ENCODE assay signal across 3 cellular contexts in the genomic region with DNA sequence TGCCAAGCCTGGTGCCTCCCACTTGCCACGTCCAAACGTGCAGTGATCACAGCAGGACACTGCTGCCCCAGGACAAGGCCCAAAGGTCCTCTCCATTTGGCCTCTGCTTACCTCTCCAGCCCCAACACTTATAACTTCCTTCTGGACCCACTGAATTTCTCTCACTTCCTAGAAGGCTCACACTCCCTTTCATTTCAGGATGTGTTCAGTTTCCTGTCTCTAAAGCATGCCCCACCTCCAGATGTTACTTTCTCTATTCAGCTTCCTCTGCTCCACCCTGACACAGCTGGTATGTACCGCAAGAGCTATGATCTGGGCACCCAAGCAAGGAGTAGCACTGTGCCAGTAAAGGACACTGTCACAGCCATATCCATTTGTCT.
TF ChIP-seq lines count a peak whose summit lies in the region.

No MANE protein-coding gene starts in this region.

TF ChIP-seq in SK-N-SH, 30 proteins besides CTCF, POLR2A, EP300 and RAD21 (continued from another document):
- TF ChIP-seq, protein P1, sequence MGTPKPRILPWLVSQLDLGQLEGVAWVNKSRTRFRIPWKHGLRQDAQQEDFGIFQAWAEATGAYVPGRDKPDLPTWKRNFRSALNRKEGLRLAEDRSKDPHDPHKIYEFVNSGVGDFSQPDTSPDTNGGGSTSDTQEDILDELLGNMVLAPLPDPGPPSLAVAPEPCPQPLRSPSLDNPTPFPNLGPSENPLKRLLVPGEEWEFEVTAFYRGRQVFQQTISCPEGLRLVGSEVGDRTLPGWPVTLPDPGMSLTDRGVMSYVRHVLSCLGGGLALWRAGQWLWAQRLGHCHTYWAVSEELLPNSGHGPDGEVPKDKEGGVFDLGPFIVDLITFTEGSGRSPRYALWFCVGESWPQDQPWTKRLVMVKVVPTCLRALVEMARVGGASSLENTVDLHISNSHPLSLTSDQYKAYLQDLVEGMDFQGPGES (IDR thresholded peaks at IDR 0.05; ENCODE audit: low read depth, low read length), result no peak
- TF ChIP-seq, protein P2, sequence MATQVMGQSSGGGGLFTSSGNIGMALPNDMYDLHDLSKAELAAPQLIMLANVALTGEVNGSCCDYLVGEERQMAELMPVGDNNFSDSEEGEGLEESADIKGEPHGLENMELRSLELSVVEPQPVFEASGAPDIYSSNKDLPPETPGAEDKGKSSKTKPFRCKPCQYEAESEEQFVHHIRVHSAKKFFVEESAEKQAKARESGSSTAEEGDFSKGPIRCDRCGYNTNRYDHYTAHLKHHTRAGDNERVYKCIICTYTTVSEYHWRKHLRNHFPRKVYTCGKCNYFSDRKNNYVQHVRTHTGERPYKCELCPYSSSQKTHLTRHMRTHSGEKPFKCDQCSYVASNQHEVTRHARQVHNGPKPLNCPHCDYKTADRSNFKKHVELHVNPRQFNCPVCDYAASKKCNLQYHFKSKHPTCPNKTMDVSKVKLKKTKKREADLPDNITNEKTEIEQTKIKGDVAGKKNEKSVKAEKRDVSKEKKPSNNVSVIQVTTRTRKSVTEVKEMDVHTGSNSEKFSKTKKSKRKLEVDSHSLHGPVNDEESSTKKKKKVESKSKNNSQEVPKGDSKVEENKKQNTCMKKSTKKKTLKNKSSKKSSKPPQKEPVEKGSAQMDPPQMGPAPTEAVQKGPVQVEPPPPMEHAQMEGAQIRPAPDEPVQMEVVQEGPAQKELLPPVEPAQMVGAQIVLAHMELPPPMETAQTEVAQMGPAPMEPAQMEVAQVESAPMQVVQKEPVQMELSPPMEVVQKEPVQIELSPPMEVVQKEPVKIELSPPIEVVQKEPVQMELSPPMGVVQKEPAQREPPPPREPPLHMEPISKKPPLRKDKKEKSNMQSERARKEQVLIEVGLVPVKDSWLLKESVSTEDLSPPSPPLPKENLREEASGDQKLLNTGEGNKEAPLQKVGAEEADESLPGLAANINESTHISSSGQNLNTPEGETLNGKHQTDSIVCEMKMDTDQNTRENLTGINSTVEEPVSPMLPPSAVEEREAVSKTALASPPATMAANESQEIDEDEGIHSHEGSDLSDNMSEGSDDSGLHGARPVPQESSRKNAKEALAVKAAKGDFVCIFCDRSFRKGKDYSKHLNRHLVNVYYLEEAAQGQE (IDR thresholded peaks at IDR 0.05; ENCODE audit: low read depth, low read length), result no peak
- TF ChIP-seq ELF1 (IDR thresholded peaks at IDR 0.05) (no peak), NFIC (IDR thresholded peaks at IDR 0.05; ENCODE audit: borderline replicate concordance) (no peak), GATA2 (CRISPR knock-in tag; IDR thresholded peaks at IDR 0.05) (no peak), YY1 (IDR thresholded peaks at IDR 0.05; ENCODE audit: low read depth) (no peak)
- TF ChIP-seq, protein P3, sequence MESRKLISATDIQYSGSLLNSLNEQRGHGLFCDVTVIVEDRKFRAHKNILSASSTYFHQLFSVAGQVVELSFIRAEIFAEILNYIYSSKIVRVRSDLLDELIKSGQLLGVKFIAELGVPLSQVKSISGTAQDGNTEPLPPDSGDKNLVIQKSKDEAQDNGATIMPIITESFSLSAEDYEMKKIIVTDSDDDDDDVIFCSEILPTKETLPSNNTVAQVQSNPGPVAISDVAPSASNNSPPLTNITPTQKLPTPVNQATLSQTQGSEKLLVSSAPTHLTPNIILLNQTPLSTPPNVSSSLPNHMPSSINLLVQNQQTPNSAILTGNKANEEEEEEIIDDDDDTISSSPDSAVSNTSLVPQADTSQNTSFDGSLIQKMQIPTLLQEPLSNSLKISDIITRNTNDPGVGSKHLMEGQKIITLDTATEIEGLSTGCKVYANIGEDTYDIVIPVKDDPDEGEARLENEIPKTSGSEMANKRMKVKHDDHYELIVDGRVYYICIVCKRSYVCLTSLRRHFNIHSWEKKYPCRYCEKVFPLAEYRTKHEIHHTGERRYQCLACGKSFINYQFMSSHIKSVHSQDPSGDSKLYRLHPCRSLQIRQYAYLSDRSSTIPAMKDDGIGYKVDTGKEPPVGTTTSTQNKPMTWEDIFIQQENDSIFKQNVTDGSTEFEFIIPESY (IDR thresholded peaks at IDR 0.05; ENCODE audit: borderline replicate concordance, low read depth), result no peak

TF ChIP-seq in SK-N-SH treated with all-trans-retinoic acid at 6 μM for 48 hours, 23 proteins besides CTCF, POLR2A, EP300 and RAD21:
- TF ChIP-seq, protein P4, sequence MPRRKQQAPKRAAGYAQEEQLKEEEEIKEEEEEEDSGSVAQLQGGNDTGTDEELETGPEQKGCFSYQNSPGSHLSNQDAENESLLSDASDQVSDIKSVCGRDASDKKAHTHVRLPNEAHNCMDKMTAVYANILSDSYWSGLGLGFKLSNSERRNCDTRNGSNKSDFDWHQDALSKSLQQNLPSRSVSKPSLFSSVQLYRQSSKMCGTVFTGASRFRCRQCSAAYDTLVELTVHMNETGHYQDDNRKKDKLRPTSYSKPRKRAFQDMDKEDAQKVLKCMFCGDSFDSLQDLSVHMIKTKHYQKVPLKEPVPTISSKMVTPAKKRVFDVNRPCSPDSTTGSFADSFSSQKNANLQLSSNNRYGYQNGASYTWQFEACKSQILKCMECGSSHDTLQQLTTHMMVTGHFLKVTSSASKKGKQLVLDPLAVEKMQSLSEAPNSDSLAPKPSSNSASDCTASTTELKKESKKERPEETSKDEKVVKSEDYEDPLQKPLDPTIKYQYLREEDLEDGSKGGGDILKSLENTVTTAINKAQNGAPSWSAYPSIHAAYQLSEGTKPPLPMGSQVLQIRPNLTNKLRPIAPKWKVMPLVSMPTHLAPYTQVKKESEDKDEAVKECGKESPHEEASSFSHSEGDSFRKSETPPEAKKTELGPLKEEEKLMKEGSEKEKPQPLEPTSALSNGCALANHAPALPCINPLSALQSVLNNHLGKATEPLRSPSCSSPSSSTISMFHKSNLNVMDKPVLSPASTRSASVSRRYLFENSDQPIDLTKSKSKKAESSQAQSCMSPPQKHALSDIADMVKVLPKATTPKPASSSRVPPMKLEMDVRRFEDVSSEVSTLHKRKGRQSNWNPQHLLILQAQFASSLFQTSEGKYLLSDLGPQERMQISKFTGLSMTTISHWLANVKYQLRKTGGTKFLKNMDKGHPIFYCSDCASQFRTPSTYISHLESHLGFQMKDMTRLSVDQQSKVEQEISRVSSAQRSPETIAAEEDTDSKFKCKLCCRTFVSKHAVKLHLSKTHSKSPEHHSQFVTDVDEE (CRISPR knock-in tag; IDR thresholded peaks at IDR 0.05), result no peak
- TF ChIP-seq CSDC2 (CRISPR knock-in tag; IDR thresholded peaks at IDR 0.05), result no peak
- no peak for TF ChIP-seq ZFP30 (CRISPR knock-in tag; IDR thresholded peaks at IDR 0.05)
- TF ChIP-seq, protein P5, sequence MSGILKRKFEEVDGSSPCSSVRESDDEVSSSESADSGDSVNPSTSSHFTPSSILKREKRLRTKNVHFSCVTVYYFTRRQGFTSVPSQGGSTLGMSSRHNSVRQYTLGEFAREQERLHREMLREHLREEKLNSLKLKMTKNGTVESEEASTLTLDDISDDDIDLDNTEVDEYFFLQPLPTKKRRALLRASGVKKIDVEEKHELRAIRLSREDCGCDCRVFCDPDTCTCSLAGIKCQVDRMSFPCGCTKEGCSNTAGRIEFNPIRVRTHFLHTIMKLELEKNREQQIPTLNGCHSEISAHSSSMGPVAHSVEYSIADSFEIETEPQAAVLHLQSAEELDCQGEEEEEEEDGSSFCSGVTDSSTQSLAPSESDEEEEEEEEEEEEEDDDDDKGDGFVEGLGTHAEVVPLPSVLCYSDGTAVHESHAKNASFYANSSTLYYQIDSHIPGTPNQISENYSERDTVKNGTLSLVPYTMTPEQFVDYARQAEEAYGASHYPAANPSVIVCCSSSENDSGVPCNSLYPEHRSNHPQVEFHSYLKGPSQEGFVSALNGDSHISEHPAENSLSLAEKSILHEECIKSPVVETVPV (CRISPR knock-in tag; IDR thresholded peaks at IDR 0.05), result no peak
- TF ChIP-seq BACH2 (CRISPR knock-in tag; IDR thresholded peaks at IDR 0.05; ENCODE audit: borderline replicate concordance), result no peak
TF ChIP-seq in SK-N-SH treated with all-trans-retinoic acid at 6 μM for 48 hours: peak in this region for 0.

TF ChIP-seq in GM23338, 12 proteins besides CTCF, POLR2A, EP300 and RAD21 (continued from another document):
- TF ChIP-seq, protein P2 (IDR thresholded peaks at IDR 0.05; ENCODE audit: unreplicated experiment), result no peak
- TF ChIP-seq JUNB (IDR thresholded peaks at IDR 0.05; ENCODE audit: unreplicated experiment) (no peak), CREB1 (CRISPR knock-in tag; IDR thresholded peaks at IDR 0.05; ENCODE audit: low read depth) (no peak), POLR2AphosphoS5 (IDR thresholded peaks at IDR 0.05; ENCODE audit: low read depth) (no peak)
- TF ChIP-seq, protein P6, sequence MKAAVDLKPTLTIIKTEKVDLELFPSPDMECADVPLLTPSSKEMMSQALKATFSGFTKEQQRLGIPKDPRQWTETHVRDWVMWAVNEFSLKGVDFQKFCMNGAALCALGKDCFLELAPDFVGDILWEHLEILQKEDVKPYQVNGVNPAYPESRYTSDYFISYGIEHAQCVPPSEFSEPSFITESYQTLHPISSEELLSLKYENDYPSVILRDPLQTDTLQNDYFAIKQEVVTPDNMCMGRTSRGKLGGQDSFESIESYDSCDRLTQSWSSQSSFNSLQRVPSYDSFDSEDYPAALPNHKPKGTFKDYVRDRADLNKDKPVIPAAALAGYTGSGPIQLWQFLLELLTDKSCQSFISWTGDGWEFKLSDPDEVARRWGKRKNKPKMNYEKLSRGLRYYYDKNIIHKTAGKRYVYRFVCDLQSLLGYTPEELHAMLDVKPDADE (IDR thresholded peaks at IDR 0.05), result no peak
- TF ChIP-seq, protein P7, sequence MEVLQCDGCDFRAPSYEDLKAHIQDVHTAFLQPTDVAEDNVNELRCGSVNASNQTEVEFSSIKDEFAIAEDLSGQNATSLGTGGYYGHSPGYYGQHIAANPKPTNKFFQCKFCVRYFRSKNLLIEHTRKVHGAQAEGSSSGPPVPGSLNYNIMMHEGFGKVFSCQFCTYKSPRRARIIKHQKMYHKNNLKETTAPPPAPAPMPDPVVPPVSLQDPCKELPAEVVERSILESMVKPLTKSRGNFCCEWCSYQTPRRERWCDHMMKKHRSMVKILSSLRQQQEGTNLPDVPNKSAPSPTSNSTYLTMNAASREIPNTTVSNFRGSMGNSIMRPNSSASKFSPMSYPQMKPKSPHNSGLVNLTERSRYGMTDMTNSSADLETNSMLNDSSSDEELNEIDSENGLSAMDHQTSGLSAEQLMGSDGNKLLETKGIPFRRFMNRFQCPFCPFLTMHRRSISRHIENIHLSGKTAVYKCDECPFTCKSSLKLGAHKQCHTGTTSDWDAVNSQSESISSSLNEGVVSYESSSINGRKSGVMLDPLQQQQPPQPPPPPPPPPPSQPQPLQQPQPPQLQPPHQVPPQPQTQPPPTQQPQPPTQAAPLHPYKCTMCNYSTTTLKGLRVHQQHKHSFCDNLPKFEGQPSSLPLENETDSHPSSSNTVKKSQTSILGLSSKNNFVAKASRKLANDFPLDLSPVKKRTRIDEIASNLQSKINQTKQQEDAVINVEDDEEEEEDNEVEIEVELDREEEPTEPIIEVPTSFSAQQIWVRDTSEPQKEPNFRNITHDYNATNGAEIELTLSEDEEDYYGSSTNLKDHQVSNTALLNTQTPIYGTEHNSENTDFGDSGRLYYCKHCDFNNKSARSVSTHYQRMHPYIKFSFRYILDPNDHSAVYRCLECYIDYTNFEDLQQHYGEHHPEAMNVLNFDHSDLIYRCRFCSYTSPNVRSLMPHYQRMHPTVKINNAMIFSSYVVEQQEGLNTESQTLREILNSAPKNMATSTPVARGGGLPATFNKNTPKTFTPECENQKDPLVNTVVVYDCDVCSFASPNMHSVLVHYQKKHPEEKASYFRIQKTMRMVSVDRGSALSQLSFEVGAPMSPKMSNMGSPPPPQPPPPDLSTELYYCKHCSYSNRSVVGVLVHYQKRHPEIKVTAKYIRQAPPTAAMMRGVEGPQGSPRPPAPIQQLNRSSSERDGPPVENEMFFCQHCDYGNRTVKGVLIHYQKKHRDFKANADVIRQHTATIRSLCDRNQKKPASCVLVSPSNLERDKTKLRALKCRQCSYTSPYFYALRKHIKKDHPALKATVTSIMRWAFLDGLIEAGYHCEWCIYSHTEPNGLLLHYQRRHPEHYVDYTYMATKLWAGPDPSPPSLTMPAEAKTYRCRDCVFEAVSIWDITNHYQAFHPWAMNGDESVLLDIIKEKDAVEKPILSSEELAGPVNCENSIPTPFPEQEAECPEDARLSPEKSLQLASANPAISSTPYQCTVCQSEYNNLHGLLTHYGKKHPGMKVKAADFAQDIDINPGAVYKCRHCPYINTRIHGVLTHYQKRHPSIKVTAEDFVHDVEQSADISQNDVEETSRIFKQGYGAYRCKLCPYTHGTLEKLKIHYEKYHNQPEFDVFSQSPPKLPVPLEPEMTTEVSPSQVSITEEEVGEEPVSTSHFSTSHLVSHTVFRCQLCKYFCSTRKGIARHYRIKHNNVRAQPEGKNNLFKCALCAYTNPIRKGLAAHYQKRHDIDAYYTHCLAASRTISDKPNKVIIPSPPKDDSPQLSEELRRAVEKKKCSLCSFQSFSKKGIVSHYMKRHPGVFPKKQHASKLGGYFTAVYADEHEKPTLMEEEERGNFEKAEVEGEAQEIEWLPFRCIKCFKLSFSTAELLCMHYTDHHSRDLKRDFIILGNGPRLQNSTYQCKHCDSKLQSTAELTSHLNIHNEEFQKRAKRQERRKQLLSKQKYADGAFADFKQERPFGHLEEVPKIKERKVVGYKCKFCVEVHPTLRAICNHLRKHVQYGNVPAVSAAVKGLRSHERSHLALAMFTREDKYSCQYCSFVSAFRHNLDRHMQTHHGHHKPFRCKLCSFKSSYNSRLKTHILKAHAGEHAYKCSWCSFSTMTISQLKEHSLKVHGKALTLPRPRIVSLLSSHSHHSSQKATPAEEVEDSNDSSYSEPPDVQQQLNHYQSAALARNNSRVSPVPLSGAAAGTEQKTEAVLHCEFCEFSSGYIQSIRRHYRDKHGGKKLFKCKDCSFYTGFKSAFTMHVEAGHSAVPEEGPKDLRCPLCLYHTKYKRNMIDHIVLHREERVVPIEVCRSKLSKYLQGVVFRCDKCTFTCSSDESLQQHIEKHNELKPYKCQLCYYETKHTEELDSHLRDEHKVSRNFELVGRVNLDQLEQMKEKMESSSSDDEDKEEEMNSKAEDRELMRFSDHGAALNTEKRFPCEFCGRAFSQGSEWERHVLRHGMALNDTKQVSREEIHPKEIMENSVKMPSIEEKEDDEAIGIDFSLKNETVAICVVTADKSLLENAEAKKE (CRISPR knock-in tag; IDR thresholded peaks at IDR 0.05), result no peak
